Comparison of ENCODE assay signal across 30 cellular contexts in genomic region chr6:144796070-144796469, GRCh38.
DNase-seq lines count a peak whose midpoint lies in the region; ATAC-seq, FAIRE-seq and TF ChIP-seq lines count a peak whose summit lies in the region.
"Had no signal": no experiment of that assay in that cellular context is flagged by ENCODE, and none has a peak within 500 bp of the region (broad histone marks: within the 10 kb centered on the region; RNA-seq: fewer than 3 reads in every experiment).

No MANE protein-coding gene starts in this region.

- POLR2A ChIA-PET in HepG2 (lab: Yijun Ruan, JAX) (no interaction called here), IMR-90 (lab: Charles Lee; ENCODE audit: unreplicated experiment) (no interaction called here)

- ATAC-seq in HepG2 (no peak), right lobe of liver (no peak), IMR-90 (ENCODE audit: low read depth) (no peak)
- ATAC-seq: A549; CD8-positive, alpha-beta T cell had no signal

- H3K9me3 ChIP-seq in HepG2 (ENCODE audit: low read length) (no peaks in the 10 kb centered on the region), right lobe of liver (no peaks in the 10 kb centered on the region), IMR-90 (ENCODE audit: control insufficient read depth, insufficient read depth, low read length) (no peaks in the 10 kb centered on the region)
- H3K9me3 ChIP-seq: A549, BE2C, Caco-2 had no signal

- DNase-seq in HepG2 (ENCODE audit: low spot score) (no peak), right lobe of liver (no peak), IMR-90 (no peak), NOMO-1 (lab: John Stamatoyannopoulos, UW; ENCODE audit: unreplicated experiment in 2 of 2) (no peak)
- DNase-seq: 8988T; ACHN; AML-193; BE2C; C1 segment of cervical spinal cord; Caco-2; Calu3; CD4-positive, alpha-beta memory T cell; CD4-positive, alpha-beta T cell; CD4-positive, CD25-positive, alpha-beta regulatory T cell; CD8-positive, alpha-beta memory T cell; CD8-positive, alpha-beta T cell; COR-L47; DMS 273 treated with DMSO at 0.1 percent for 48 hours; DMS153; DMS53; DMS79; DMS79 treated with DMSO at 0.1 percent for 48 hours; DND-41; EL had no signal

- no peak overlapping the region for H3K4ac ChIP-seq in IMR-90 (ENCODE audit: low read depth, low read length)

- dilution Hi-C loops in IMR-90 (cut with HindIII; ENCODE audit: low sequenced_read_pairs, unreplicated experiment) = no loop called here

- no peak overlapping the region for H2BK120ac ChIP-seq in IMR-90 (ENCODE audit: low read depth, low read length)

- WGBS in HepG2 (ENCODE audit: low lambda C conversion rate) = 98% methylated on average over 2 of the region's 2 CpGs
- 90% methylated on average over 2 of the region's 2 CpGs for WGBS in right lobe of liver (ENCODE audit: insufficient coverage, low coverage, low lambda C conversion rate, missing lambda C conversion rate)
- WGBS in IMR-90 (ENCODE audit: extremely low coverage in 2 of 2, insufficient read length in 1 of 2), 2 experiments = no CpG with 5 or more reads among the region's 2 CpGs

- no peaks in the 10 kb centered on the region for H3K4me1 ChIP-seq in HepG2 (ENCODE audit: insufficient read depth, low read length)
- no peaks in the 10 kb centered on the region for H3K4me1 ChIP-seq in right lobe of liver
- H3K4me1 ChIP-seq in IMR-90 (ENCODE audit: control insufficient read depth, insufficient read depth, low read length) = peaks cover 6% of the 10 kb centered on the region
- H3K4me1 ChIP-seq: BE2C; BLaER1; BLaER1 treated with 17β-estradiol and CSF1 and Interleukin-3, amounts not matched to agents 10 nM and 100 nM; Caco-2 had no signal

- H3K27ac ChIP-seq in HepG2 (ENCODE audit: extremely low read length, insufficient read depth, low read length) = no peak overlapping the region
- no peak overlapping the region for H3K27ac ChIP-seq in right lobe of liver
- no peak overlapping the region for H3K27ac ChIP-seq in IMR-90 (ENCODE audit: insufficient read depth, low read length)
- H3K27ac ChIP-seq: 22Rv1; A549; BLaER1; BLaER1 treated with 17β-estradiol and CSF1 and Interleukin-3, amounts not matched to agents 10 nM and 100 nM; C4-2B had no signal

- TF ChIP-seq RAD21 in HepG2 (CRISPR knock-in tag; IDR thresholded peaks at IDR 0.05) (no peak), IMR-90 (IDR thresholded peaks at IDR 0.05; ENCODE audit: low read length) (no peak)

- H4K20me1 ChIP-seq in HepG2 (ENCODE audit: insufficient read depth, low read length) = no peaks in the 10 kb centered on the region
- H4K20me1 ChIP-seq in IMR-90 (ENCODE audit: insufficient read depth, low read length) = no peaks in the 10 kb centered on the region; the same call in 1 of the 2 replicates
- H4K20me1 ChIP-seq: BLaER1; BLaER1 treated with 17β-estradiol and CSF1 and Interleukin-3, amounts not matched to agents 10 nM and 100 nM had no signal

- no peak overlapping the region for H4K5ac ChIP-seq in IMR-90 (ENCODE audit: low read depth, low read length)

- TF ChIP-seq CTCF in HepG2 (CRISPR knock-in tag; IDR thresholded peaks at IDR 0.05) (no peak), right lobe of liver (IDR thresholded peaks at IDR 0.05) (no peak), IMR-90 (conservative IDR thresholded peaks at IDR 0.05; ENCODE audit: low read depth, low read length) (no peak)

- TF ChIP-seq POLR2A in HepG2 (IDR thresholded peaks at IDR 0.05; ENCODE audit: insufficient read depth in 1 of 2, low read depth in 2 of 2, low read length in 2 of 2) (no peak), right lobe of liver (IDR thresholded peaks at IDR 0.05) (no peak), IMR-90 (IDR thresholded peaks at IDR 0.05; ENCODE audit: low read depth, low read length) (no peak)

- H4K91ac ChIP-seq in IMR-90 (ENCODE audit: insufficient read depth, low read depth, low read length) = no peak overlapping the region

- no peak overlapping the region for H2BK15ac ChIP-seq in IMR-90 (ENCODE audit: low read depth, low read length)

- no peak overlapping the region for H3K56ac ChIP-seq in IMR-90 (ENCODE audit: extremely low read depth, insufficient read depth, low read length)

- peaks cover 16 to 44% of the 10 kb centered on the region in 2 experiments for H3K36me3 ChIP-seq in HepG2 (replicated peaks in 1 of 2; ENCODE audit: control insufficient read depth in 1 of 2, insufficient read depth in 2 of 2, low read length in 2 of 2)
- H3K36me3 ChIP-seq in right lobe of liver = peaks cover 0 to 17% (median 5%) of the 10 kb centered on the region in 4 donors
- H3K36me3 ChIP-seq in IMR-90 (ENCODE audit: control insufficient read depth, insufficient read depth, low read length) = peaks cover 5% of the 10 kb centered on the region
- H3K36me3 ChIP-seq: BE2C had no signal

- H3K27me3 ChIP-seq in HepG2 (ENCODE audit: control insufficient read depth in 1 of 2, insufficient read depth in 2 of 2, low read length in 2 of 2) (no peaks in the 10 kb centered on the region), right lobe of liver (no peaks in the 10 kb centered on the region), IMR-90 (ENCODE audit: control insufficient read depth, insufficient read depth, low read length) (no peaks in the 10 kb centered on the region)
- H3K27me3 ChIP-seq: BE2C; BLaER1; BLaER1 treated with 17β-estradiol and CSF1 and Interleukin-3, amounts not matched to agents 10 nM and 100 nM had no signal

- H3K23ac ChIP-seq in IMR-90 (ENCODE audit: low read depth, low read length) = no peak overlapping the region

- 0 out of 2 replicates have a peak overlapping the region, but pooled peaks have one; percentile 10 for H2BK20ac ChIP-seq in IMR-90 (ENCODE audit: low read depth, low read length)

- no peak overlapping the region for H3K4me3 ChIP-seq in HepG2 (replicated peaks in 1 of 3; ENCODE audit: insufficient read depth in 1 of 3, low read depth in 2 of 3, low read length in 3 of 3)
- H3K4me3 ChIP-seq in right lobe of liver = no peak overlapping the region
- no peak overlapping the region for H3K4me3 ChIP-seq in IMR-90 (ENCODE audit: insufficient read depth, low read depth, low read length)
- H3K4me3 ChIP-seq: A549; BLaER1; BLaER1 treated with 17β-estradiol and CSF1 and Interleukin-3, amounts not matched to agents 10 nM and 100 nM had no signal

- no peak overlapping the region for H2AK5ac ChIP-seq in IMR-90 (ENCODE audit: low read depth, low read length)

- H2BK5ac ChIP-seq in IMR-90 (ENCODE audit: low read depth, low read length, poor library complexity, severe bottlenecking) = no peak overlapping the region

- H3K14ac ChIP-seq in IMR-90 (replicated peaks; ENCODE audit: low read depth, low read length) = no peak overlapping the region

- BruUV-seq in HepG2 (replicated peaks; lab: Mats Ljungman, UMichigan) = no TSS peak
- no TSS peak for BruUV-seq in IMR-90 (replicated peaks; lab: Mats Ljungman, UMichigan)

- H2AK9ac ChIP-seq in IMR-90 (replicated peaks; ENCODE audit: low read depth, low read length, poor library complexity) = no peak overlapping the region

- H2AFZ ChIP-seq in HepG2 (ENCODE audit: low read length) (no peak overlapping the region), IMR-90 (replicated peaks; ENCODE audit: low read length, poor library complexity) (no peak overlapping the region)

- no peaks in the 10 kb centered on the region for H3K79me1 ChIP-seq in IMR-90 (ENCODE audit: low read depth in 1 of 2, low read length in 2 of 2)

- H4K8ac ChIP-seq in IMR-90 (ENCODE audit: low read depth in 2 of 2, low read length in 2 of 2) = no peak overlapping the region

- intact Hi-C loops in HepG2 (cut with micrococcal nuclease; ENCODE audit: unreplicated experiment) (no loop called here), right lobe of liver (cut with DNase I) (no loop called here), IMR-90 (cut with micrococcal nuclease) (no loop called here)

- H3K4me2 ChIP-seq in HepG2 (ENCODE audit: low read depth, low read length) = no peak overlapping the region
- H3K4me2 ChIP-seq in IMR-90 (ENCODE audit: low read depth, low read length) = no peak overlapping the region
- H3K4me2 ChIP-seq: A549; BLaER1; BLaER1 treated with 17β-estradiol and CSF1 and Interleukin-3, amounts not matched to agents 10 nM and 100 nM had no signal

- in situ Hi-C loops in HepG2 (cut with HindIII; ENCODE audit: extremely low pct_ligation_motif_present, low pct_unique_long_range_greater_than_20kb) (no loop called here), IMR-90 (cut with MboI; ENCODE audit: low sequenced_read_pairs) (no loop called here)

- FAIRE-seq in HepG2 (lab: Jason Lieb, UNC) = no peak
- FAIRE-seq: A549, D721Med had no signal

- H3K79me2 ChIP-seq in HepG2 (ENCODE audit: insufficient read depth, low read length) = no peaks in the 10 kb centered on the region

- no peak for TF ChIP-seq EP300 in HepG2 (IDR thresholded peaks at IDR 0.05; ENCODE audit: low read depth in 2 of 2, low read length in 2 of 2)
- TF ChIP-seq EP300 in HepG2 (CRISPR knock-in tag; IDR thresholded peaks at IDR 0.05; ENCODE audit: borderline replicate concordance) = no peak

- no peak overlapping the region for H3K18ac ChIP-seq in IMR-90 (ENCODE audit: low read depth, low read length)

- peaks cover 9% of the 10 kb centered on the region for H3K9me1 ChIP-seq in IMR-90 (ENCODE audit: insufficient read depth, low read length)

- CTCF ChIA-PET in HepG2 (lab: Yijun Ruan, JAX; ENCODE audit: low intra/inter-chr PET ratio, low total read pairs) (no interaction called here), IMR-90 (lab: Yijun Ruan, JAX) (no interaction called here)

- no peak overlapping the region for H3K9ac ChIP-seq in HepG2 (ENCODE audit: insufficient read depth, low read depth, low read length)
- H3K9ac ChIP-seq in IMR-90 (ENCODE audit: low read depth, low read length) = no peak overlapping the region
- H3K9ac ChIP-seq: BLaER1; BLaER1 treated with 17β-estradiol and CSF1 and Interleukin-3, amounts not matched to agents 10 nM and 100 nM had no signal

TF ChIP-seq in HepG2, 621 proteins besides CTCF, POLR2A, EP300 and RAD21 (continues in another document):
- peak; percentile 52; the same call in 1 of the 2 replicates for TF ChIP-seq ZNF652 (CRISPR knock-in tag; IDR thresholded peaks at IDR 0.05; ENCODE audit: borderline replicate concordance, low read depth)

TF ChIP-seq in IMR-90, 13 proteins besides CTCF, POLR2A, EP300 and RAD21 (continues in another document):
- TF ChIP-seq RCOR1 (IDR thresholded peaks at IDR 0.05; ENCODE audit: insufficient replicate concordance, low read length) (no peak), RFX5 (IDR thresholded peaks at IDR 0.05; ENCODE audit: low read depth, low read length) (no peak), MAZ (IDR thresholded peaks at IDR 0.05; ENCODE audit: borderline replicate concordance, low read depth, low read length) (no peak)
- TF ChIP-seq, protein P1, sequence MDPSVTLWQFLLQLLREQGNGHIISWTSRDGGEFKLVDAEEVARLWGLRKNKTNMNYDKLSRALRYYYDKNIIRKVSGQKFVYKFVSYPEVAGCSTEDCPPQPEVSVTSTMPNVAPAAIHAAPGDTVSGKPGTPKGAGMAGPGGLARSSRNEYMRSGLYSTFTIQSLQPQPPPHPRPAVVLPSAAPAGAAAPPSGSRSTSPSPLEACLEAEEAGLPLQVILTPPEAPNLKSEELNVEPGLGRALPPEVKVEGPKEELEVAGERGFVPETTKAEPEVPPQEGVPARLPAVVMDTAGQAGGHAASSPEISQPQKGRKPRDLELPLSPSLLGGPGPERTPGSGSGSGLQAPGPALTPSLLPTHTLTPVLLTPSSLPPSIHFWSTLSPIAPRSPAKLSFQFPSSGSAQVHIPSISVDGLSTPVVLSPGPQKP (IDR thresholded peaks at IDR 0.05; ENCODE audit: borderline replicate concordance, low read depth, low read length) = no peak
